In genomic region chr3:79957066-79957465, GRCh38 we compare ENCODE assay signal across 25 cellular contexts.
"Had no signal": no experiment of that assay in that cellular context is flagged by ENCODE, and none has a peak within 500 bp of the region (broad histone marks: within the 10 kb centered on the region; RNA-seq: fewer than 3 reads in every experiment).

No MANE protein-coding gene starts in this region.

- DNase-seq: dermis blood vessel endothelial cell; dorsolateral prefrontal cortex; effector CD4-positive, alpha-beta T cell; effector memory CD4-positive, alpha-beta T cell; erythroblast; esophagus squamous epithelium; foreskin fibroblast; foreskin melanocyte; gastrocnemius medialis; glutamatergic neuron; head of caudate nucleus; heart right ventricle; hippocampal formation; left cardiac atrium; left lung; left ventricle myocardium superior; lower lobe of right lung; mesenchymal stem cell; mucosa of descending colon; naive B cell had no signal

- H3K4me1 ChIP-seq: esophagus squamous epithelium, gastrocnemius medialis, heart right ventricle, left lung, lower lobe of right lung had no signal

- H3K27me3 ChIP-seq: dorsolateral prefrontal cortex, esophagus squamous epithelium, gastrocnemius medialis, heart right ventricle, left lung had no signal

- H3K36me3 ChIP-seq: esophagus squamous epithelium, gastrocnemius medialis, heart right ventricle, left lung, lower lobe of right lung had no signal

- H3K4me3 ChIP-seq: coronary artery, dorsolateral prefrontal cortex, esophagus squamous epithelium, gastrocnemius medialis, heart right ventricle, left lung, lower lobe of right lung, mucosa of descending colon had no signal

- H3K9me3 ChIP-seq: esophagus squamous epithelium, gastrocnemius medialis, heart right ventricle, left lung, lower lobe of right lung, mucosa of descending colon had no signal

- FAIRE-seq: colon, islet of Langerhans, keratinocyte had no signal

- H3K27ac ChIP-seq: coronary artery, dorsolateral prefrontal cortex, epithelial cell of prostate, esophagus squamous epithelium, gastrocnemius medialis, heart right ventricle, left lung, lower lobe of right lung had no signal
